Comparison of ENCODE assay signal across 8 cellular contexts in the genomic region with DNA sequence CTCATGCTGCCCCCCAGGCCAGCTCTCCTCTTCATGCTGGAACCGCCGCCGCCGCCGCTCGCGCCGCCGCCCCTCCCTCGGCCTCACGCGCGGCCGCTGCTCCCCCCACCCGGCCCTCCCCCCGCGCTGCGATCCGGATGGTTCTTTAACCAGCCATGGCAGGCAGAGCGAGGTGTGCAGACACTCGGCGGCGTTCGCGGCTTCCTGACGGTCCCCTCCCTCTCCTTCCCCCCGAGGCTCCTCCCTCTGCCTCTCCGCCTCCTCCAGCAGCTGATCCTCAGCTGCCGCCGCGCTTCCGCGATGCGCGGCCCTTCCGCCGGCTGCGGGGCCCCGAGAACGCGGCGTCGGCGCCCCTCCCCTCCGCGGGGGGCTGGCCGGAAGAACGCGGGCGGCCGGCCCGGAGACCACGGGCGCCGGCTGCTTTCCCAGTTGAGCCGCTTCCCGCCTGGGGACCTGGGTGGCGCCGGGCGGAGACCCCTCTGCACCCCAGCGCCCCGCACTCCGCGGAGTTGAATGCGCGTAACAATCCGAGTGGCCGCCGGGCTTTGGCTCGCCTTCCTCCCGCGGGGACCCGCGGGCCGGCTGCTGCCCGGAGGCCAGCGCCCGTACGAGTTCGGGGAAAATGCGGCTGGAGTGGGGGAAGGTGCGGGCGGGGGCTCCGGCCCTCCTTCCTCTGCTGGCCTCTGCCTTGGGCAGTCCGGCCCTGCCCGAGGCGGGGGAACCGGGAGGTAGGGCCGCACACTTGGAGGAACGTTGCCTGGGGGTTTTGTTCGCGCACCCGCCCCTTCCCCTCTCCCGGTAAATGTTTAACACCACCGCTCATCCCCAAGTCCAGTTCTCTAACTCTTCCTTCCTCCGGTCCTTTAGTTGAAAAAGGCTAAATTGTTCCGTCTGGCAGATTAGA. TPM values are rescaled to one million over a fixed set of nuclear protein-coding genes. Genes with fewer than 3 reads are reported as not detected.
DNase-seq lines count a peak whose midpoint lies in the region; ATAC-seq and TF ChIP-seq lines count a peak whose summit lies in the region.

A gene with protein sequence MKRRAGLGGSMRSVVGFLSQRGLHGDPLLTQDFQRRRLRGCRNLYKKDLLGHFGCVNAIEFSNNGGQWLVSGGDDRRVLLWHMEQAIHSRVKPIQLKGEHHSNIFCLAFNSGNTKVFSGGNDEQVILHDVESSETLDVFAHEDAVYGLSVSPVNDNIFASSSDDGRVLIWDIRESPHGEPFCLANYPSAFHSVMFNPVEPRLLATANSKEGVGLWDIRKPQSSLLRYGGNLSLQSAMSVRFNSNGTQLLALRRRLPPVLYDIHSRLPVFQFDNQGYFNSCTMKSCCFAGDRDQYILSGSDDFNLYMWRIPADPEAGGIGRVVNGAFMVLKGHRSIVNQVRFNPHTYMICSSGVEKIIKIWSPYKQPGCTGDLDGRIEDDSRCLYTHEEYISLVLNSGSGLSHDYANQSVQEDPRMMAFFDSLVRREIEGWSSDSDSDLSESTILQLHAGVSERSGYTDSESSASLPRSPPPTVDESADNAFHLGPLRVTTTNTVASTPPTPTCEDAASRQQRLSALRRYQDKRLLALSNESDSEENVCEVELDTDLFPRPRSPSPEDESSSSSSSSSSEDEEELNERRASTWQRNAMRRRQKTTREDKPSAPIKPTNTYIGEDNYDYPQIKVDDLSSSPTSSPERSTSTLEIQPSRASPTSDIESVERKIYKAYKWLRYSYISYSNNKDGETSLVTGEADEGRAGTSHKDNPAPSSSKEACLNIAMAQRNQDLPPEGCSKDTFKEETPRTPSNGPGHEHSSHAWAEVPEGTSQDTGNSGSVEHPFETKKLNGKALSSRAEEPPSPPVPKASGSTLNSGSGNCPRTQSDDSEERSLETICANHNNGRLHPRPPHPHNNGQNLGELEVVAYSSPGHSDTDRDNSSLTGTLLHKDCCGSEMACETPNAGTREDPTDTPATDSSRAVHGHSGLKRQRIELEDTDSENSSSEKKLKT (minus strand): TSS at position 176 of the 904 bp plus-strand sequence. CDS start 141 bp downstream, at position 35.

- H3K36me3 ChIP-seq in psoas muscle (ENCODE audit: insufficient read depth in 1 of 2, low read depth in 1 of 2) = peaks cover 0 to 11% of the 10 kb centered on the region in 2 donors
- no peaks in the 10 kb centered on the region for H3K36me3 ChIP-seq in urinary bladder (ENCODE audit: insufficient read depth)

- H3K27ac ChIP-seq in angular gyrus (ENCODE audit: low read depth, low read length) (peak within 1 kb of the TSS; percentile 79), psoas muscle (peak within 1 kb of the TSS; percentile 97), urinary bladder (ENCODE audit: low read depth) (peak within 1 kb of the TSS; percentile 100)

- H3K4me3 ChIP-seq in psoas muscle (peak within 1 kb of the TSS; percentile 98), urinary bladder (ENCODE audit: low read depth, low read length) (peak within 1 kb of the TSS; percentile 98)

- 0 to 1% (median 0%) methylated on average over 27 to 97 of the region's 97 CpGs for WGBS in psoas muscle, 3 donors
- under 1% methylated on average over 97 of the region's 97 CpGs for WGBS in urinary bladder

- ATAC-seq in GM18498 (IDR thresholded peaks at IDR 0.05; ENCODE audit: unreplicated experiment) = peak; percentile 91
- peak; percentile 89 for ATAC-seq in HG02885 (IDR thresholded peaks at IDR 0.05; ENCODE audit: poor library complexity, unreplicated experiment)
- ATAC-seq in left ventricle myocardium superior = peak; percentile 93
- ATAC-seq in psoas muscle = peak; percentile 87 to 93 (median 92)

- H3K27me3 ChIP-seq in psoas muscle (ENCODE audit: insufficient read depth in 3 of 3, low read length in 2 of 3) = no peaks in the 10 kb centered on the region

- TF ChIP-seq CTCF in psoas muscle (IDR thresholded peaks at IDR 0.05) = no peak

- no peaks in the 10 kb centered on the region for H3K9me3 ChIP-seq in psoas muscle

- DNase-seq in NCI-H187 treated with DMSO at 0.1 percent for 48 hours (lab: John Stamatoyannopoulos, UW) (peak; percentile 93), T-helper 2 cell (peak; percentile 80 to 98 (median 90)), left ventricle myocardium superior (peak; percentile 95), psoas muscle (peak; percentile 94 to 96)

- intact Hi-C loops in left ventricle myocardium superior (cut with micrococcal nuclease) = no loop called here
- intact Hi-C loops in psoas muscle (cut with DNase I) = loop anchor here (1.0 to 10.0 kb wide), 3 partner anchors 24 to 242 kb away; partner anchors contain the start of genes EXD2 (in 2 of the 2), ERH (in 1 of the 2) and SLC39A9 (in 1 of the 2)

- peaks cover 23% of the 10 kb centered on the region for H3K4me1 ChIP-seq in psoas muscle
- no peaks in the 10 kb centered on the region for H3K4me1 ChIP-seq in urinary bladder (ENCODE audit: insufficient read depth)

RNA-seq across cellular contexts. Expression of the gene that starts here (rescaled TPM):
- total RNA-seq in left ventricle myocardium superior (62.6 TPM), psoas muscle (10 to 100 TPM; 74.3 to 86.3 (median 78.7) TPM), urinary bladder (28.8 TPM)
- polyA plus RNA-seq in psoas muscle (10 to 100 TPM in 2 of 3 donors, 1 to 10 TPM in 1; 9.1 to 74.7 (median 24.4) TPM), urinary bladder (35.5 TPM)

Comparison
In these comparisons a context has a peak if more than half of its experiments do, and no peak if none do; other contexts are left out.
1. Peak in every context shown above with its lines: DNase-seq, ATAC-seq, H3K4me3 ChIP-seq and H3K27ac ChIP-seq.